ENCODE assay signal across 8 cellular contexts in the genomic region with DNA sequence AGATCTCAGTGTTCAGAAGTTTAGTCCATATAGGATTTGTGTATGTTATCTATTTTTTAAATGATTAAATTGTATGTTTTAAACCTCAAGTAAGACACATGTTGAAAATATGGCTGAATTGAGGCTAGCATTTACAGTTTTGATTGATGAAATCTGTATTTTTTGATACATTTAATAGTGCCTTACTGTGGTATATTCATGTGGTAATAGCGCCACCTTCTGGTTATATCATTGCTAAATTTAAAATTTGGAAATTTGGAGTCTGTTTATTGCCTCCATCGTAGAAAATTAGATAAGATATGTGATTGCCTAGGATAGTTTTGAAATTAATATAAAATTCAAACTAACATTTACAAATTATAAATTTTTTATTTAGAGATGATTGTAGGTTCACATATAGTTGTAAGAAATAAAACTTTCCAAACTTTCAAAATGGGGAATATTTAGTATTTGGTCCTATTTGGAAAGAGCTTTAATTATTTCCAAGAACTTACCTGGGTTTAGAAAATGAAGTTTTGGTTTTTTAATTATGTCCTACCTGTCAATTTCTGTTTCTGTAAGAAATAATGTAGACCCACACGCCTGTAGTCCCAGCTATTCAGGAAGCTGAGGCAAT. TPM values are rescaled to one million over a fixed set of nuclear protein-coding genes. Genes with fewer than 3 reads are reported as not detected.
A peak's percentile ranks its signal among the peaks of the same experiment; 100 is the strongest.
DNase-seq lines count a peak whose midpoint lies in the region; ATAC-seq, FAIRE-seq and TF ChIP-seq lines count a peak whose summit lies in the region.

No MANE protein-coding gene starts in this region.

- no peak overlapping the region for H3K9ac ChIP-seq in KMS-11
- H3K9ac ChIP-seq in fibroblast of lung (ENCODE audit: insufficient read depth, low read length), result no peak overlapping the region

- CTCF ChIA-PET in CD4-positive, alpha-beta memory T cell (lab: Charles Lee; ENCODE audit: partially characterized antibody), result interaction anchor here (0.7 to 6.3 kb wide), 39 partner anchors 12 to 138 kb away, joined by 3 to 185 read pairs (median 4); a partner anchor contains a TSS

- no peak overlapping the region for H3K27ac ChIP-seq in CD4-positive, alpha-beta memory T cell (ENCODE audit: low read depth, low read length)
- H3K27ac ChIP-seq in KMS-11, result no peak overlapping the region
- no peak overlapping the region for H3K27ac ChIP-seq in fibroblast of lung (ENCODE audit: insufficient read depth, low read length)
- H3K27ac ChIP-seq in pancreas, result no peak overlapping the region

- H2AFZ ChIP-seq in KMS-11 (ENCODE audit: low read depth) (no peak overlapping the region), fibroblast of lung (ENCODE audit: low read length) (no peak overlapping the region)

- H3K4me2 ChIP-seq in KMS-11 (no peak overlapping the region), fibroblast of lung (ENCODE audit: extremely low read depth, insufficient read depth, low read length) (no peak overlapping the region)

- POLR2A ChIA-PET in CD4-positive, alpha-beta memory T cell (lab: Charles Lee; ENCODE audit: partially characterized antibody), result interaction anchor here (1.0 to 1.8 kb wide), 4 partner anchors 61 to 136 kb away, joined by 4 to 10 read pairs (median 4); a partner anchor contains a TSS

- intact Hi-C loops in CD4-positive, alpha-beta memory T cell (cut with micrococcal nuclease), result loop anchor here (1.0 to 5.0 kb wide), 6 partner anchors 19 to 137 kb away; a partner anchor contains a TSS
- intact Hi-C loops in pancreas (cut with DNase I), result loop anchor here in 2 of 3 donors (5.0 to 10.0 kb wide), 2 partner anchors 91 to 138 kb away; no protein-coding TSS in a partner anchor

- ATAC-seq in pancreas (peak; percentile 40 to 71 (median 66)), GM18867 (IDR thresholded peaks at IDR 0.05; ENCODE audit: unreplicated experiment) (no peak), GM18907 (IDR thresholded peaks at IDR 0.05; ENCODE audit: unreplicated experiment) (no peak)
- ATAC-seq in stimulated activated memory B cell treated with anti-CD40 and anti-IgM and Interleukin-4, amounts not matched to agents 10 μg/mL and 1 μg/mL and 100 μg/mL, for 72 hours, result no peak

- WGBS in pancreas, 2 donors, result 32 to 33% methylated on average over 3 of the region's 3 CpGs

- H3K4me1 Mint-ChIP-seq in CD4-positive, alpha-beta memory T cell, result peaks cover 0 to 6% (median under 1%) of the 10 kb centered on the region in 4 donors
- no peaks in the 10 kb centered on the region for H3K4me1 Mint-ChIP-seq in stimulated activated memory B cell treated with anti-CD40 and anti-IgM and Interleukin-4, amounts not matched to agents 10 μg/mL and 1 μg/mL and 100 μg/mL, for 72 hours

- no peaks in the 10 kb centered on the region for H3K4me1 ChIP-seq in CD4-positive, alpha-beta memory T cell (ENCODE audit: insufficient read depth, low read length)
- H3K4me1 ChIP-seq in KMS-11 (ENCODE audit: low read depth, poor library complexity, severe bottlenecking) (no peaks in the 10 kb centered on the region), fibroblast of lung (ENCODE audit: control insufficient read depth, extremely low read depth, insufficient read depth, low read length) (no peaks in the 10 kb centered on the region), pancreas (no peaks in the 10 kb centered on the region)

- no peaks in the 10 kb centered on the region for H3K36me3 ChIP-seq in CD4-positive, alpha-beta memory T cell (ENCODE audit: insufficient read depth, low read length)
- H3K36me3 ChIP-seq in KMS-11 (ENCODE audit: insufficient read depth) (no peaks in the 10 kb centered on the region), fibroblast of lung (ENCODE audit: control insufficient read depth, insufficient read depth, low read length) (no peaks in the 10 kb centered on the region), pancreas (peaks cover 0 to 6% (median 0%) of the 10 kb centered on the region in 3 donors)

- FAIRE-seq in pancreas (lab: Jason Lieb, UNC), result peak; percentile 98

- TF ChIP-seq CTCF in KMS-11 (conservative IDR thresholded peaks at IDR 0.05; ENCODE audit: low read depth, low read length), result peak; percentile 81
- peak in 1 of 2 donors; percentile 41 for TF ChIP-seq CTCF in fibroblast of lung (conservative IDR thresholded peaks at IDR 0.05 in 1 of 2, IDR thresholded peaks at IDR 0.05 in 1 of 2; ENCODE audit: low read depth in 1 of 2, low read length in 2 of 2)
- peak; percentile 14 to 51 (median 45) for TF ChIP-seq CTCF in pancreas (IDR thresholded peaks at IDR 0.05)

- no peak overlapping the region for H3K4me3 Mint-ChIP-seq in CD4-positive, alpha-beta memory T cell
- H3K4me3 Mint-ChIP-seq in stimulated activated memory B cell treated with anti-CD40 and anti-IgM and Interleukin-4, amounts not matched to agents 10 μg/mL and 1 μg/mL and 100 μg/mL, for 72 hours, result no peak overlapping the region

- no peak overlapping the region for H3K4me3 ChIP-seq in CD4-positive, alpha-beta memory T cell (ENCODE audit: low read length in 2 of 2)
- H3K4me3 ChIP-seq in KMS-11 (IDR thresholded peaks at IDR 0.05; ENCODE audit: insufficient read depth, low read depth, low read length), result no peak overlapping the region
- H3K4me3 ChIP-seq in fibroblast of lung (replicated peaks in 1 of 4; ENCODE audit: control extremely low read depth in 1 of 4, insufficient read depth in 1 of 4, low read depth in 3 of 4, low read length in 4 of 4), result no peak overlapping the region
- H3K4me3 ChIP-seq in pancreas, result no peak overlapping the region

- H3K79me2 ChIP-seq in KMS-11 (ENCODE audit: insufficient read depth, low read depth) (no peaks in the 10 kb centered on the region), fibroblast of lung (ENCODE audit: control insufficient read depth, insufficient read depth, low read length) (no peaks in the 10 kb centered on the region)

- H4K20me1 ChIP-seq in KMS-11 (ENCODE audit: insufficient read depth) (no peaks in the 10 kb centered on the region), fibroblast of lung (ENCODE audit: control insufficient read depth, extremely low read depth, insufficient read depth, low read length) (no peaks in the 10 kb centered on the region)

- peaks cover 0 to 6% (median under 1%) of the 10 kb centered on the region in 8 donors for H3K9me3 Mint-ChIP-seq in CD4-positive, alpha-beta memory T cell
- peaks cover 2% of the 10 kb centered on the region for H3K9me3 Mint-ChIP-seq in stimulated activated memory B cell treated with anti-CD40 and anti-IgM and Interleukin-4, amounts not matched to agents 10 μg/mL and 1 μg/mL and 100 μg/mL, for 72 hours

- H3K27ac Mint-ChIP-seq in CD4-positive, alpha-beta memory T cell, result no peak overlapping the region
- no peak overlapping the region for H3K27ac Mint-ChIP-seq in stimulated activated memory B cell treated with anti-CD40 and anti-IgM and Interleukin-4, amounts not matched to agents 10 μg/mL and 1 μg/mL and 100 μg/mL, for 72 hours

- peaks cover 21% of the 10 kb centered on the region in 2 donors for H3K36me3 Mint-ChIP-seq in CD4-positive, alpha-beta memory T cell
- H3K36me3 Mint-ChIP-seq in stimulated activated memory B cell treated with anti-CD40 and anti-IgM and Interleukin-4, amounts not matched to agents 10 μg/mL and 1 μg/mL and 100 μg/mL, for 72 hours, result no peaks in the 10 kb centered on the region

- DNase-seq in CD4-positive, alpha-beta memory T cell, result peak in 4 of 5 donors; percentile 54 to 62 (median 60)
- DNase-seq in SK-N-DZ (ENCODE audit: low spot score) (peak; percentile 39), fibroblast of lung (ENCODE audit: low read depth in 2 of 2) (peak; percentile 24 to 72), pancreas (no peak)

- no peaks in the 10 kb centered on the region for H3K27me3 ChIP-seq in CD4-positive, alpha-beta memory T cell (ENCODE audit: insufficient read depth, low read length)
- H3K27me3 ChIP-seq in KMS-11 (ENCODE audit: insufficient read depth, low read depth), result no peaks in the 10 kb centered on the region
- H3K27me3 ChIP-seq in fibroblast of lung (ENCODE audit: control insufficient read depth, insufficient read depth, low read length), result no peaks in the 10 kb centered on the region
- H3K27me3 ChIP-seq in pancreas, result no peaks in the 10 kb centered on the region

- no peaks in the 10 kb centered on the region for H3K27me3 Mint-ChIP-seq in CD4-positive, alpha-beta memory T cell
- H3K27me3 Mint-ChIP-seq in stimulated activated memory B cell treated with anti-CD40 and anti-IgM and Interleukin-4, amounts not matched to agents 10 μg/mL and 1 μg/mL and 100 μg/mL, for 72 hours, result no peaks in the 10 kb centered on the region

- H3K9me3 ChIP-seq in CD4-positive, alpha-beta memory T cell (ENCODE audit: control insufficient read depth in 1 of 2, low read length in 2 of 2), result no peaks in the 10 kb centered on the region
- no peaks in the 10 kb centered on the region for H3K9me3 ChIP-seq in fibroblast of lung (ENCODE audit: control insufficient read depth, insufficient read depth, low read depth, low read length)
- no peaks in the 10 kb centered on the region for H3K9me3 ChIP-seq in pancreas

RNA-seq across cellular contexts. Expression of a gene that starts 19.1 kb away (rescaled TPM):
- total RNA-seq in CD4-positive, alpha-beta memory T cell, result not detected
- not detected for polyA plus RNA-seq in CD4-positive, alpha-beta memory T cell
- polyA plus RNA-seq in SK-N-DZ (2014; cell fraction: cytosol; rRNA removed), result not detected in 2 replicates
- polyA plus RNA-seq in SK-N-DZ (2014; cell fraction: nucleus; rRNA removed), result not detected in 2 replicates
- total RNA-seq in fibroblast of lung (not detected in 2 replicates), pancreas (not detected)
- polyA plus RNA-seq in fibroblast of lung (not detected in 2 replicates), pancreas (not detected)
- not detected in 2 replicates for polyA plus RNA-seq in fibroblast of lung (2012)
- not detected in 2 replicates for polyA minus RNA-seq in fibroblast of lung (ENCODE audit: low replicate concordance)

RNA-seq across cellular contexts. Expression of a gene that starts 26.0 kb away (rescaled TPM):
- under 1 TPM in 1 of 2 experiments, not detected in 1; 0.17 TPM for total RNA-seq in CD4-positive, alpha-beta memory T cell
- polyA plus RNA-seq in CD4-positive, alpha-beta memory T cell, result under 1 TPM in 1 of 2 donors, not detected in 1; 0.21 TPM
- polyA plus RNA-seq in SK-N-DZ (2014; cell fraction: cytosol; rRNA removed), result 0.44 TPM in 1 of 2 replicates, not detected in the other
- not detected in 2 replicates for polyA plus RNA-seq in SK-N-DZ (2014; cell fraction: nucleus; rRNA removed)
- 109 and 198 TPM in 2 replicates for total RNA-seq in fibroblast of lung
- polyA plus RNA-seq in fibroblast of lung, result 178 and 216 TPM in 2 replicates
- polyA plus RNA-seq in fibroblast of lung (2012), result 143 and 170 TPM in 2 replicates
- 24.3 and 53.8 TPM in 2 replicates for polyA minus RNA-seq in fibroblast of lung (ENCODE audit: low replicate concordance)
- 10 to 100 TPM; 10.4 to 83.0 (median 21.7) TPM for total RNA-seq in pancreas
- 10 to 100 TPM; 19.2 to 20.0 TPM for polyA plus RNA-seq in pancreas

Comparison
In these comparisons a context has a peak if more than half of its experiments do, and no peak if none do; other contexts are left out.
1. DNase-seq: peak in CD4-positive, alpha-beta memory T cell (4 of 5), SK-N-DZ (single experiment) and fibroblast of lung (2 of 2); none in pancreas (0 of 6).
2. ATAC-seq: peak in pancreas (4 of 4); none in GM18867 (single experiment), stimulated activated memory B cell treated with anti-CD40 and anti-IgM and Interleukin-4, amounts not matched to agents 10 μg/mL and 1 μg/mL and 100 μg/mL, for 72 hours (single experiment) and GM18907 (single experiment).
3. RNA of a gene that starts 26.0 kb away (total RNA-seq): 109 to 198 TPM in fibroblast of lung and 10.4 to 83.0 TPM in pancreas; 0.17 TPM in CD4-positive, alpha-beta memory T cell; every median in the first group is over 4 times any median in the second.